Comparison of ENCODE assay signal across 15 cellular contexts in the genomic region with DNA sequence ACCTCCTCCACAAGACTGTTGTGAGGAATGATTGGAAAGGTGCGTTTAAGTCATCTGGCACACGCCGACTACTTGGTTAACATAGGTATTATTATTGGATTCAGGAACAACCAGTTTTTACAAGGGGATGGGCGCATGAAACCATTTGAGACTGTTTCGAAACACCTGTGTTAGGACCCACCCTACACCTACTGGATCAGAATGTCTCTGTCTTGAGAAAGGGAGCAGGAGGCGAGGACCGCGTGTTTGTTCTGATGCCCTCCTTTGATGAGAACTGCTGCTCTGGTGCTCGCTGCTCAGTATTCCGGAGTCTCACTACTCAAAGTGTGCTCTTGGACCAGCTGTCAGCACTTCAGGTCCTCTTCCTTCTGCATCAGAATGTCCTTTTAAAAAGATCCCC. TPM values are rescaled to one million over a fixed set of nuclear protein-coding genes. Genes with fewer than 3 reads are reported as not detected.
DNase-seq lines count a peak whose midpoint lies in the region; ATAC-seq and TF ChIP-seq lines count a peak whose summit lies in the region.
"Had no signal": no experiment of that assay in that cellular context is flagged by ENCODE, and none has a peak within 500 bp of the region (broad histone marks: within the 10 kb centered on the region; RNA-seq: fewer than 3 reads in every experiment).

No MANE protein-coding gene starts in this region.

- no peak overlapping the region for H2BK5ac ChIP-seq in H9 (ENCODE audit: insufficient read length, low read length)

- no peak overlapping the region for H3K4me2 ChIP-seq in H9 (ENCODE audit: insufficient read depth, insufficient read length, low read length)

- no peak overlapping the region for H3K23ac ChIP-seq in H9 (ENCODE audit: insufficient read length, low read depth, low read length)

- H3K79me2 ChIP-seq in H9 (ENCODE audit: insufficient read depth, low read length): no peaks in the 10 kb centered on the region

- no peak overlapping the region for H3K9ac ChIP-seq in H9 (ENCODE audit: extremely low read depth, insufficient read length, low read length)

- peaks cover 2% of the 10 kb centered on the region; the same call in 1 of the 2 replicates for H3K27me3 Mint-ChIP-seq in H9 (ENCODE audit: low read depth)
- H3K27me3 Mint-ChIP-seq in nephron (ENCODE audit: low read depth): peaks cover 7% of the 10 kb centered on the region
- no peaks in the 10 kb centered on the region for H3K27me3 Mint-ChIP-seq in CD8-positive, alpha-beta memory T cell
- H3K27me3 Mint-ChIP-seq: activated naive CD8-positive, alpha-beta T cell treated with anti-CD3 and anti-CD28 coated beads for 36 hours had no signal

- no peak overlapping the region for H3K14ac ChIP-seq in H9 (ENCODE audit: insufficient read depth, low read length)

- no peak for ATAC-seq in HG03045 (IDR thresholded peaks at IDR 0.05; ENCODE audit: unreplicated experiment)
- ATAC-seq: Panc1; stimulated activated naive CD8-positive, alpha-beta T cell treated with anti-CD3 and anti-CD28 coated beads, Interleukin-15, Interleukin-2, amounts not matched to agents 100 U/mL and 50 U/mL, for 24 hours had no signal

- no CpG with 5 or more reads among the region's 10 CpGs for WGBS in H9 (ENCODE audit: extremely low coverage, insufficient read length, low lambda C conversion rate)
- WGBS in esophagus, 2 donors: 59 to 70% methylated on average over 10 of the region's 10 CpGs

- no peak overlapping the region for H4K8ac ChIP-seq in H9 (replicated peaks; ENCODE audit: insufficient read length, low read depth, low read length)

- POLR2A ChIA-PET in CD8-positive, alpha-beta memory T cell (lab: Charles Lee): no interaction called here

- H2AK5ac ChIP-seq in H9 (ENCODE audit: insufficient read length, low read length): no peak overlapping the region

- H2AFZ ChIP-seq in H9 (ENCODE audit: low read length): no peak overlapping the region

- no peaks in the 10 kb centered on the region for H3K23me2 ChIP-seq in H9 (ENCODE audit: insufficient read length, low read depth, low read length, poor library complexity, severe bottlenecking)

- H2BK15ac ChIP-seq in H9 (ENCODE audit: low read depth, low read length): no peak overlapping the region

- no peak overlapping the region for H3K18ac ChIP-seq in H9 (ENCODE audit: insufficient read length, low read depth, low read length)

- no peaks in the 10 kb centered on the region for H3K9me3 ChIP-seq in H9 (ENCODE audit: control insufficient read depth, low read depth, low read length)
- no peaks in the 10 kb centered on the region for H3K9me3 ChIP-seq in esophagus (ENCODE audit: control insufficient read depth in 2 of 2, insufficient read depth in 1 of 2, low read depth in 1 of 2, low read length in 1 of 2)
- no peaks in the 10 kb centered on the region for H3K9me3 ChIP-seq in CD8-positive, alpha-beta memory T cell (ENCODE audit: low read length)

- H3K27ac Mint-ChIP-seq in H9 (peak overlapping the region in 2 of 3 experiments; percentile 65 to 80; a peak in 2 of 7 replicates), nephron (peak overlapping the region in 2 of 3 experiments; percentile 30 to 42)
- peak overlapping the region in 2 of 8 donors; percentile 17 to 50 for H3K27ac Mint-ChIP-seq in CD8-positive, alpha-beta memory T cell
- H3K27ac Mint-ChIP-seq: activated naive CD8-positive, alpha-beta T cell treated with anti-CD3 and anti-CD28 coated beads for 36 hours had no signal

- H3K27me3 ChIP-seq in H9 (ENCODE audit: insufficient read depth, low read length): no peaks in the 10 kb centered on the region
- no peaks in the 10 kb centered on the region for H3K27me3 ChIP-seq in esophagus (ENCODE audit: control insufficient read depth in 1 of 2, insufficient read depth in 2 of 2, low read length in 2 of 2)
- no peaks in the 10 kb centered on the region for H3K27me3 ChIP-seq in CD8-positive, alpha-beta memory T cell (ENCODE audit: insufficient read depth, low read length, poor library complexity, severe bottlenecking)

- H3K36me3 Mint-ChIP-seq in H9 (ENCODE audit: insufficient read depth in 1 of 3, low read depth in 3 of 3) (no peaks in the 10 kb centered on the region; a peak in 1 of 7 replicates), nephron (ENCODE audit: low read depth) (peaks cover 37% of the 10 kb centered on the region)
- H3K36me3 Mint-ChIP-seq in CD8-positive, alpha-beta memory T cell: peaks cover 0 to 18% (median 1%) of the 10 kb centered on the region in 3 donors

- CTCF ChIA-PET in CD8-positive, alpha-beta memory T cell (lab: Charles Lee): no interaction called here

- H4K91ac ChIP-seq in H9 (ENCODE audit: insufficient read length, low read depth, low read length): no peak overlapping the region

- H3K27ac ChIP-seq in H9 (ENCODE audit: insufficient read length, low read depth, low read length) (no peak overlapping the region), esophagus (ENCODE audit: low read depth in 2 of 2, low read length in 1 of 2) (peak overlapping the region; percentile 92 to 97), substantia nigra (ENCODE audit: low read depth, low read length, poor library complexity, severe bottlenecking) (peak overlapping the region; percentile 77)
- H3K27ac ChIP-seq in CD8-positive, alpha-beta memory T cell (ENCODE audit: low read depth, low read length): no peak overlapping the region

- H3K4me3 ChIP-seq in esophagus (ENCODE audit: low read depth in 1 of 2, low read length in 2 of 2) (no peak overlapping the region), foreskin fibroblast (ENCODE audit: low read depth in 1 of 2, low read length in 2 of 2) (no peak overlapping the region)
- no peak overlapping the region for H3K4me3 ChIP-seq in CD8-positive, alpha-beta memory T cell (ENCODE audit: low read length)

- H3K4me3 Mint-ChIP-seq in H9 (peak overlapping the region in 1 of 2 experiments; percentile 30; a peak in 2 of 5 replicates), nephron (no peak overlapping the region)
- H3K4me3 Mint-ChIP-seq in CD8-positive, alpha-beta memory T cell: peak overlapping the region in 1 of 7 donors; percentile 13
- H3K4me3 Mint-ChIP-seq: activated naive CD8-positive, alpha-beta T cell treated with anti-CD3 and anti-CD28 coated beads for 36 hours had no signal

- H3K79me1 ChIP-seq in H9 (ENCODE audit: insufficient read depth, low read depth, low read length, poor library complexity, severe bottlenecking): no peaks in the 10 kb centered on the region

- no peak overlapping the region for H3K4ac ChIP-seq in H9 (ENCODE audit: low read depth, low read length)

- peaks cover 2 to 6% of the 10 kb centered on the region in 2 donors for H3K36me3 ChIP-seq in esophagus (ENCODE audit: control insufficient read depth in 2 of 2, insufficient read depth in 2 of 2, low read length in 1 of 2)
- H3K36me3 ChIP-seq in CD8-positive, alpha-beta memory T cell (ENCODE audit: insufficient read depth, low read length): no peaks in the 10 kb centered on the region

- H2BK12ac ChIP-seq in H9 (ENCODE audit: insufficient read length, low read depth, low read length): no peak overlapping the region

- no peaks in the 10 kb centered on the region for H4K20me1 ChIP-seq in H9 (ENCODE audit: control insufficient read depth, insufficient read depth, insufficient read length)

- H3K4me1 Mint-ChIP-seq in H9: peaks cover 32 to 34% of the 10 kb centered on the region in 2 experiments
- peaks cover 47% of the 10 kb centered on the region for H3K4me1 Mint-ChIP-seq in nephron
- peaks cover 38 to 52% (median 51%) of the 10 kb centered on the region in 3 donors for H3K4me1 Mint-ChIP-seq in CD8-positive, alpha-beta memory T cell

- no peak overlapping the region for H2BK20ac ChIP-seq in H9 (ENCODE audit: low read depth, low read length, poor library complexity, severe bottlenecking)

- peaks cover 12% of the 10 kb centered on the region for H3K4me1 ChIP-seq in H9 (ENCODE audit: insufficient read depth, low read length)
- peaks cover 13 to 41% of the 10 kb centered on the region in 2 donors for H3K4me1 ChIP-seq in esophagus (ENCODE audit: control insufficient read depth in 2 of 2, insufficient read depth in 2 of 2, low read length in 1 of 2)
- H3K4me1 ChIP-seq in CD8-positive, alpha-beta memory T cell (ENCODE audit: insufficient read depth, low read length): peaks cover 36% of the 10 kb centered on the region

- H3K9me3 Mint-ChIP-seq in H9 (no peaks in the 10 kb centered on the region), nephron (no peaks in the 10 kb centered on the region)
- H3K9me3 Mint-ChIP-seq in CD8-positive, alpha-beta memory T cell: no peaks in the 10 kb centered on the region
- H3K9me3 Mint-ChIP-seq: activated naive CD8-positive, alpha-beta T cell treated with anti-CD3 and anti-CD28 coated beads for 36 hours had no signal

- TF ChIP-seq CTCF in H9 (conservative IDR thresholded peaks at IDR 0.05) (no peak), nephron (IDR thresholded peaks at IDR 0.05; ENCODE audit: unreplicated experiment in 3 of 3) (no peak), foreskin fibroblast (IDR thresholded peaks at IDR 0.05; ENCODE audit: low read depth, low read length) (no peak)

- no peak overlapping the region for H3K56ac ChIP-seq in H9 (ENCODE audit: insufficient read length, low read depth, low read length)

- H3T11ph ChIP-seq in H9 (ENCODE audit: low read length): no peak overlapping the region

- no peak overlapping the region for H4K5ac ChIP-seq in H9 (ENCODE audit: insufficient read length, low read depth, low read length)

- DNase-seq in H9: no peak
- no peak for DNase-seq in substantia nigra (lab: John Stamatoyannopoulos, UW)
- DNase-seq in foreskin fibroblast: no peak
- DNase-seq in CD8-positive, alpha-beta memory T cell: no peak
- DNase-seq in GM19240 (ENCODE audit: insufficient read length, low spot score): no peak
- DNase-seq: activated CD4-positive, alpha-beta T cell treated with anti-CD3 and anti-CD28 coated beads for 1 hour; activated naive CD8-positive, alpha-beta T cell treated with anti-CD3 and anti-CD28 coated beads for 36 hours; DMS153; NCI-H2029 treated with DMSO at 0.1 percent for 48 hours; NCI-H526 treated with DMSO at 0.1 percent for 48 hours; stimulated activated naive CD8-positive, alpha-beta T cell treated with anti-CD3 and anti-CD28 coated beads, Interleukin-15, Interleukin-2, amounts not matched to agents 100 U/mL and 50 U/mL, for 24 hours had no signal

- no peak overlapping the region for H2BK120ac ChIP-seq in H9 (ENCODE audit: low read depth, low read length, poor library complexity, severe bottlenecking)

RNA-seq across cellular contexts. Expression of a gene that starts 7.3 kb away (rescaled TPM):
- 7.6 and 7.9 TPM in 2 replicates for total RNA-seq in H9 (2021)
- 1 to 10 TPM; 7.1 to 8.9 TPM for polyA plus RNA-seq in esophagus
- 1 to 10 TPM; 7.8 to 7.9 TPM for total RNA-seq in CD8-positive, alpha-beta memory T cell
- 11.6 TPM for polyA plus RNA-seq in CD8-positive, alpha-beta memory T cell

RNA-seq across cellular contexts. Expression of a gene that starts 50.8 kb away (rescaled TPM):
- total RNA-seq in H9 (2021): 2.7 and 2.9 TPM in 2 replicates
- polyA plus RNA-seq in esophagus: 10 to 100 TPM; 14.4 to 20.9 TPM
- 1 to 10 TPM in 1 of 2 experiments, under 1 TPM in 1; 0.92 to 1.2 TPM for total RNA-seq in CD8-positive, alpha-beta memory T cell
- polyA plus RNA-seq in CD8-positive, alpha-beta memory T cell: 2.8 TPM

Comparison
In these comparisons a context has a peak if more than half of its experiments do, and no peak if none do; other contexts are left out.
1. H3K27ac ChIP-seq: peak in esophagus (2 of 2) and substantia nigra (single experiment); none in H9 (single experiment) and CD8-positive, alpha-beta memory T cell (single experiment).